Comparison of ENCODE assay signal across 1 cellular context in genomic region chr1:206803221-206803730, GRCh38.
A peak's percentile ranks its signal among the peaks of the same experiment; 100 is the strongest.
TF ChIP-seq lines count a peak whose summit lies in the region.

No MANE protein-coding gene starts in this region.

TF ChIP-seq in GM12878, 131 proteins besides CTCF, POLR2A, EP300 and RAD21 (continued from another document and continues in another):
- TF ChIP-seq BCL3 (IDR thresholded peaks at IDR 0.05; ENCODE audit: borderline replicate concordance, insufficient read depth, low read depth, low read length, poor library complexity, severe bottlenecking) (peak; percentile 84), GATAD2B (conservative IDR thresholded peaks at IDR 0.05; ENCODE audit: low read depth) (peak; percentile 90), CEBPZ (IDR thresholded peaks at IDR 0.05; ENCODE audit: low read depth, low read length) (no peak), EED (IDR thresholded peaks at IDR 0.05; ENCODE audit: low read depth) (peak; percentile 98), ZNF24 (IDR thresholded peaks at IDR 0.05) (peak; percentile 92), ZNF207 (IDR thresholded peaks at IDR 0.05; ENCODE audit: borderline replicate concordance) (peak; percentile 76; the same call in 1 of the 2 replicates), BMI1 (IDR thresholded peaks at IDR 0.05; ENCODE audit: borderline replicate concordance) (peak; percentile 73; the same call in 1 of the 2 replicates), SMARCA5 (IDR thresholded peaks at IDR 0.05) (no peak), STAT3 (IDR thresholded peaks at IDR 0.05; ENCODE audit: low read depth, low read length) (peak; percentile 90; the same call in 1 of the 2 replicates), SMAD5 (IDR thresholded peaks at IDR 0.05; ENCODE audit: low read depth) (no peak), ETV6 (conservative IDR thresholded peaks at IDR 0.05 in 1 of 2, IDR thresholded peaks at IDR 0.05 in 1 of 2; ENCODE audit: borderline replicate concordance in 1 of 2, low read depth in 1 of 2) (peak in 1 of 2 experiments; percentile 98; a peak in 2 of 4 replicates), SREBF1 (IDR thresholded peaks at IDR 0.05; ENCODE audit: low read length) (peak; percentile 53; the same call in 1 of the 2 replicates), SMAD1 (IDR thresholded peaks at IDR 0.05; ENCODE audit: low read depth, partially characterized antibody) (peak; percentile 87), SUPT20H (IDR thresholded peaks at IDR 0.05; ENCODE audit: borderline replicate concordance, control insufficient read depth, low read depth, low read length) (no peak), ATF2 (IDR thresholded peaks at IDR 0.05; ENCODE audit: low read length) (peak; percentile 99), LARP7 (IDR thresholded peaks at IDR 0.05) (no peak), HSF1 (IDR thresholded peaks at IDR 0.05; ENCODE audit: low read depth, low read length) (no peak), BCL11A (IDR thresholded peaks at IDR 0.05; ENCODE audit: low read depth, low read length) (peak; percentile 93), EGR1 (IDR thresholded peaks at IDR 0.05; ENCODE audit: borderline replicate concordance in 1 of 2, low read depth in 2 of 2, low read length in 2 of 2) (peak in 1 of 2 experiments; percentile 65; a peak in 1 of 3 replicates), JUND (IDR thresholded peaks at IDR 0.05; ENCODE audit: low read depth, low read length) (peak; percentile 78; the same call in 1 of the 2 replicates), CBX3 (IDR thresholded peaks at IDR 0.05; ENCODE audit: borderline replicate concordance, low read depth) (no peak), MTA2 (IDR thresholded peaks at IDR 0.05; ENCODE audit: low read depth) (peak; percentile 98), HCFC1 (IDR thresholded peaks at IDR 0.05; ENCODE audit: low read length) (no peak), JUNB (IDR thresholded peaks at IDR 0.05) (peak; percentile 93), DPF2 (IDR thresholded peaks at IDR 0.05) (peak; percentile 95), CREM (IDR thresholded peaks at IDR 0.05; ENCODE audit: low read depth) (peak; percentile 98), MEF2A (IDR thresholded peaks at IDR 0.05; ENCODE audit: insufficient read depth, low read depth, low read length) (peak; percentile 79), STAT1 (conservative IDR thresholded peaks at IDR 0.05) (no peak; the same call in 1 of the 2 replicates), FOXK2 (IDR thresholded peaks at IDR 0.05) (no peak; the same call in none of the 2 replicates), TAF1 (IDR thresholded peaks at IDR 0.05; ENCODE audit: borderline replicate concordance, low read depth, low read length) (no peak), CREB1 (IDR thresholded peaks at IDR 0.05; ENCODE audit: low read depth) (peak; percentile 94), RB1 (IDR thresholded peaks at IDR 0.05; ENCODE audit: borderline replicate concordance) (no peak), ZNF622 (IDR thresholded peaks at IDR 0.05) (no peak), TARDBP (IDR thresholded peaks at IDR 0.05; ENCODE audit: borderline replicate concordance) (peak; percentile 68; the same call in 1 of the 2 replicates), CHD2 (IDR thresholded peaks at IDR 0.05; ENCODE audit: borderline replicate concordance, low read depth, low read length) (peak; percentile 79), SPI1 (IDR thresholded peaks at IDR 0.05; ENCODE audit: borderline replicate concordance, insufficient read depth, low read depth, low read length) (peak; percentile 24; the same call in 1 of the 2 replicates), ZNF384 (IDR thresholded peaks at IDR 0.05; ENCODE audit: borderline replicate concordance, low read depth, low read length) (no peak), NR2F1 (conservative IDR thresholded peaks at IDR 0.05) (peak; percentile 99), RELB (IDR thresholded peaks at IDR 0.05; ENCODE audit: low read depth) (peak; percentile 94), CHD1 (IDR thresholded peaks at IDR 0.05; ENCODE audit: low read depth, low read length) (no peak), ZSCAN29 (IDR thresholded peaks at IDR 0.05) (no peak), NR2C1 (IDR thresholded peaks at IDR 0.05) (no peak), NFIC (IDR thresholded peaks at IDR 0.05; ENCODE audit: low read depth, low read length) (peak; percentile 98), YBX1 (IDR thresholded peaks at IDR 0.05) (no peak), CBX5 (IDR thresholded peaks at IDR 0.05; ENCODE audit: low read depth) (peak; percentile 87), ZBTB11 (CRISPR knock-in tag; IDR thresholded peaks at IDR 0.05) (no peak), MTA3 (IDR thresholded peaks at IDR 0.05; ENCODE audit: borderline replicate concordance, low read length) (peak; percentile 99; the same call in 1 of the 2 replicates), E2F8 (IDR thresholded peaks at IDR 0.05; ENCODE audit: low read depth, partially characterized antibody) (peak; percentile 67)
